Comparison of ENCODE assay signal across 1 cellular context in genomic region chr12:110035534-110036104, GRCh38.
TF ChIP-seq lines count a peak whose summit lies in the region.

No MANE protein-coding gene starts in this region.

TF ChIP-seq in HepG2, 621 proteins besides CTCF, POLR2A, EP300 and RAD21 (continued from another document and continues in another):
- TF ChIP-seq, protein P1, sequence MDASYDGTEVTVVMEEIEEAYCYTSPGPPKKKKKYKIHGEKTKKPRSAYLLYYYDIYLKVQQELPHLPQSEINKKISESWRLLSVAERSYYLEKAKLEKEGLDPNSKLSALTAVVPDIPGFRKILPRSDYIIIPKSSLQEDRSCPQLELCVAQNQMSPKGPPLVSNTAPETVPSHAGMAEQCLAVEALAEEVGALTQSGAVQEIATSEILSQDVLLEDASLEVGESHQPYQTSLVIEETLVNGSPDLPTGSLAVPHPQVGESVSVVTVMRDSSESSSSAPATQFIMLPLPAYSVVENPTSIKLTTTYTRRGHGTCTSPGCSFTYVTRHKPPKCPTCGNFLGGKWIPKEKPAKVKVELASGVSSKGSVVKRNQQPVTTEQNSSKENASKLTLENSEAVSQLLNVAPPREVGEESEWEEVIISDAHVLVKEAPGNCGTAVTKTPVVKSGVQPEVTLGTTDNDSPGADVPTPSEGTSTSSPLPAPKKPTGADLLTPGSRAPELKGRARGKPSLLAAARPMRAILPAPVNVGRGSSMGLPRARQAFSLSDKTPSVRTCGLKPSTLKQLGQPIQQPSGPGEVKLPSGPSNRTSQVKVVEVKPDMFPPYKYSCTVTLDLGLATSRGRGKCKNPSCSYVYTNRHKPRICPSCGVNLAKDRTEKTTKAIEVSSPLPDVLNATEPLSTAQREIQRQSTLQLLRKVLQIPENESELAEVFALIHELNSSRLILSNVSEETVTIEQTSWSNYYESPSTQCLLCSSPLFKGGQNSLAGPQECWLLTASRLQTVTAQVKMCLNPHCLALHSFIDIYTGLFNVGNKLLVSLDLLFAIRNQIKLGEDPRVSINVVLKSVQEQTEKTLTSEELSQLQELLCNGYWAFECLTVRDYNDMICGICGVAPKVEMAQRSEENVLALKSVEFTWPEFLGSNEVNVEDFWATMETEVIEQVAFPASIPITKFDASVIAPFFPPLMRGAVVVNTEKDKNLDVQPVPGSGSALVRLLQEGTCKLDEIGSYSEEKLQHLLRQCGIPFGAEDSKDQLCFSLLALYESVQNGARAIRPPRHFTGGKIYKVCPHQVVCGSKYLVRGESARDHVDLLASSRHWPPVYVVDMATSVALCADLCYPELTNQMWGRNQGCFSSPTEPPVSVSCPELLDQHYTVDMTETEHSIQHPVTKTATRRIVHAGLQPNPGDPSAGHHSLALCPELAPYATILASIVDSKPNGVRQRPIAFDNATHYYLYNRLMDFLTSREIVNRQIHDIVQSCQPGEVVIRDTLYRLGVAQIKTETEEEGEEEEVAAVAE (CRISPR knock-in tag; IDR thresholded peaks at IDR 0.05; ENCODE audit: borderline replicate concordance), result no peak
- TF ChIP-seq SIX1 (CRISPR knock-in tag; IDR thresholded peaks at IDR 0.05; ENCODE audit: borderline replicate concordance), result no peak; the same call in 1 of the 2 replicates
- TF ChIP-seq, protein P2, sequence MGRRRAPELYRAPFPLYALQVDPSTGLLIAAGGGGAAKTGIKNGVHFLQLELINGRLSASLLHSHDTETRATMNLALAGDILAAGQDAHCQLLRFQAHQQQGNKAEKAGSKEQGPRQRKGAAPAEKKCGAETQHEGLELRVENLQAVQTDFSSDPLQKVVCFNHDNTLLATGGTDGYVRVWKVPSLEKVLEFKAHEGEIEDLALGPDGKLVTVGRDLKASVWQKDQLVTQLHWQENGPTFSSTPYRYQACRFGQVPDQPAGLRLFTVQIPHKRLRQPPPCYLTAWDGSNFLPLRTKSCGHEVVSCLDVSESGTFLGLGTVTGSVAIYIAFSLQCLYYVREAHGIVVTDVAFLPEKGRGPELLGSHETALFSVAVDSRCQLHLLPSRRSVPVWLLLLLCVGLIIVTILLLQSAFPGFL (CRISPR knock-in tag; IDR thresholded peaks at IDR 0.05), result no peak
- TF ChIP-seq, protein P3, sequence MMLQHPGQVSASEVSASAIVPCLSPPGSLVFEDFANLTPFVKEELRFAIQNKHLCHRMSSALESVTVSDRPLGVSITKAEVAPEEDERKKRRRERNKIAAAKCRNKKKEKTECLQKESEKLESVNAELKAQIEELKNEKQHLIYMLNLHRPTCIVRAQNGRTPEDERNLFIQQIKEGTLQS (CRISPR knock-in tag; IDR thresholded peaks at IDR 0.05), result no peak
- TF ChIP-seq ZNF598 (CRISPR knock-in tag; IDR thresholded peaks at IDR 0.05; ENCODE audit: borderline replicate concordance), result no peak
- TF ChIP-seq NFIB (CRISPR knock-in tag; IDR thresholded peaks at IDR 0.05; ENCODE audit: borderline replicate concordance), result no peak
- no peak; the same call in 1 of the 2 replicates for TF ChIP-seq GFI1 (CRISPR knock-in tag; IDR thresholded peaks at IDR 0.05; ENCODE audit: borderline replicate concordance)
- no peak for TF ChIP-seq GLI4 (CRISPR knock-in tag; IDR thresholded peaks at IDR 0.05; ENCODE audit: borderline replicate concordance)
- no peak for TF ChIP-seq REXO4 (CRISPR knock-in tag; IDR thresholded peaks at IDR 0.05; ENCODE audit: borderline replicate concordance)
- no peak for TF ChIP-seq MEIS1 (CRISPR knock-in tag; IDR thresholded peaks at IDR 0.05; ENCODE audit: borderline replicate concordance)
- TF ChIP-seq TARDBP (CRISPR knock-in tag; IDR thresholded peaks at IDR 0.05), result peak; percentile 58; the same call in 1 of the 2 replicates
- peak; percentile 57 for TF ChIP-seq FOSL2 (CRISPR knock-in tag; IDR thresholded peaks at IDR 0.05)
- TF ChIP-seq NCOA5 (CRISPR knock-in tag; IDR thresholded peaks at IDR 0.05), result no peak
- peak; percentile 37; the same call in 1 of the 2 replicates for TF ChIP-seq ZNF414 (CRISPR knock-in tag; IDR thresholded peaks at IDR 0.05)
- no peak for TF ChIP-seq ZSCAN20 (CRISPR knock-in tag; IDR thresholded peaks at IDR 0.05; ENCODE audit: borderline replicate concordance)
- TF ChIP-seq, protein P4, sequence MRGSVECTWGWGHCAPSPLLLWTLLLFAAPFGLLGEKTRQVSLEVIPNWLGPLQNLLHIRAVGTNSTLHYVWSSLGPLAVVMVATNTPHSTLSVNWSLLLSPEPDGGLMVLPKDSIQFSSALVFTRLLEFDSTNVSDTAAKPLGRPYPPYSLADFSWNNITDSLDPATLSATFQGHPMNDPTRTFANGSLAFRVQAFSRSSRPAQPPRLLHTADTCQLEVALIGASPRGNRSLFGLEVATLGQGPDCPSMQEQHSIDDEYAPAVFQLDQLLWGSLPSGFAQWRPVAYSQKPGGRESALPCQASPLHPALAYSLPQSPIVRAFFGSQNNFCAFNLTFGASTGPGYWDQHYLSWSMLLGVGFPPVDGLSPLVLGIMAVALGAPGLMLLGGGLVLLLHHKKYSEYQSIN (CRISPR knock-in tag; IDR thresholded peaks at IDR 0.05; ENCODE audit: borderline replicate concordance), result no peak
- TF ChIP-seq, protein P5, sequence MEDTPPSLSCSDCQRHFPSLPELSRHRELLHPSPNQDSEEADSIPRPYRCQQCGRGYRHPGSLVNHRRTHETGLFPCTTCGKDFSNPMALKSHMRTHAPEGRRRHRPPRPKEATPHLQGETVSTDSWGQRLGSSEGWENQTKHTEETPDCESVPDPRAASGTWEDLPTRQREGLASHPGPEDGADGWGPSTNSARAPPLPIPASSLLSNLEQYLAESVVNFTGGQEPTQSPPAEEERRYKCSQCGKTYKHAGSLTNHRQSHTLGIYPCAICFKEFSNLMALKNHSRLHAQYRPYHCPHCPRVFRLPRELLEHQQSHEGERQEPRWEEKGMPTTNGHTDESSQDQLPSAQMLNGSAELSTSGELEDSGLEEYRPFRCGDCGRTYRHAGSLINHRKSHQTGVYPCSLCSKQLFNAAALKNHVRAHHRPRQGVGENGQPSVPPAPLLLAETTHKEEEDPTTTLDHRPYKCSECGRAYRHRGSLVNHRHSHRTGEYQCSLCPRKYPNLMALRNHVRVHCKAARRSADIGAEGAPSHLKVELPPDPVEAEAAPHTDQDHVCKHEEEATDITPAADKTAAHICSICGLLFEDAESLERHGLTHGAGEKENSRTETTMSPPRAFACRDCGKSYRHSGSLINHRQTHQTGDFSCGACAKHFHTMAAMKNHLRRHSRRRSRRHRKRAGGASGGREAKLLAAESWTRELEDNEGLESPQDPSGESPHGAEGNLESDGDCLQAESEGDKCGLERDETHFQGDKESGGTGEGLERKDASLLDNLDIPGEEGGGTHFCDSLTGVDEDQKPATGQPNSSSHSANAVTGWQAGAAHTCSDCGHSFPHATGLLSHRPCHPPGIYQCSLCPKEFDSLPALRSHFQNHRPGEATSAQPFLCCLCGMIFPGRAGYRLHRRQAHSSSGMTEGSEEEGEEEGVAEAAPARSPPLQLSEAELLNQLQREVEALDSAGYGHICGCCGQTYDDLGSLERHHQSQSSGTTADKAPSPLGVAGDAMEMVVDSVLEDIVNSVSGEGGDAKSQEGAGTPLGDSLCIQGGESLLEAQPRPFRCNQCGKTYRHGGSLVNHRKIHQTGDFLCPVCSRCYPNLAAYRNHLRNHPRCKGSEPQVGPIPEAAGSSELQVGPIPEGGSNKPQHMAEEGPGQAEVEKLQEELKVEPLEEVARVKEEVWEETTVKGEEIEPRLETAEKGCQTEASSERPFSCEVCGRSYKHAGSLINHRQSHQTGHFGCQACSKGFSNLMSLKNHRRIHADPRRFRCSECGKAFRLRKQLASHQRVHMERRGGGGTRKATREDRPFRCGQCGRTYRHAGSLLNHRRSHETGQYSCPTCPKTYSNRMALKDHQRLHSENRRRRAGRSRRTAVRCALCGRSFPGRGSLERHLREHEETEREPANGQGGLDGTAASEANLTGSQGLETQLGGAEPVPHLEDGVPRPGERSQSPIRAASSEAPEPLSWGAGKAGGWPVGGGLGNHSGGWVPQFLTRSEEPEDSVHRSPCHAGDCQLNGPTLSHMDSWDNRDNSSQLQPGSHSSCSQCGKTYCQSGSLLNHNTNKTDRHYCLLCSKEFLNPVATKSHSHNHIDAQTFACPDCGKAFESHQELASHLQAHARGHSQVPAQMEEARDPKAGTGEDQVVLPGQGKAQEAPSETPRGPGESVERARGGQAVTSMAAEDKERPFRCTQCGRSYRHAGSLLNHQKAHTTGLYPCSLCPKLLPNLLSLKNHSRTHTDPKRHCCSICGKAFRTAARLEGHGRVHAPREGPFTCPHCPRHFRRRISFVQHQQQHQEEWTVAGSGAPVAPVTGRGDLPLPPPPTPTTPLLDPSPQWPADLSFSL (CRISPR knock-in tag; IDR thresholded peaks at IDR 0.05), result peak; percentile 86
- no peak for TF ChIP-seq ZNF589 (CRISPR knock-in tag; conservative IDR thresholded peaks at IDR 0.05)
- no peak for TF ChIP-seq ZBTB1 (CRISPR knock-in tag; IDR thresholded peaks at IDR 0.05; ENCODE audit: borderline replicate concordance)
- TF ChIP-seq PAWR (CRISPR knock-in tag; IDR thresholded peaks at IDR 0.05; ENCODE audit: borderline replicate concordance), result no peak
- no peak for TF ChIP-seq GPN1 (CRISPR knock-in tag; IDR thresholded peaks at IDR 0.05; ENCODE audit: borderline replicate concordance)
- no peak for TF ChIP-seq ZNF20 (CRISPR knock-in tag; IDR thresholded peaks at IDR 0.05)
- TF ChIP-seq RFXANK (CRISPR knock-in tag; IDR thresholded peaks at IDR 0.05), result no peak
- no peak for TF ChIP-seq SYNCRIP (IDR thresholded peaks at IDR 0.05; ENCODE audit: insufficient read depth, low read depth, low read length)
- TF ChIP-seq TERF1 (CRISPR knock-in tag; IDR thresholded peaks at IDR 0.05), result no peak
- TF ChIP-seq HCFC1 (IDR thresholded peaks at IDR 0.05; ENCODE audit: low read depth, low read length), result no peak
- TF ChIP-seq, protein P6, sequence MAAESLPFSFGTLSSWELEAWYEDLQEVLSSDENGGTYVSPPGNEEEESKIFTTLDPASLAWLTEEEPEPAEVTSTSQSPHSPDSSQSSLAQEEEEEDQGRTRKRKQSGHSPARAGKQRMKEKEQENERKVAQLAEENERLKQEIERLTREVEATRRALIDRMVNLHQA (CRISPR knock-in tag; IDR thresholded peaks at IDR 0.05), result no peak
- peak; percentile 58 for TF ChIP-seq TEAD3 (CRISPR knock-in tag; optimal IDR thresholded peaks at IDR 0.05; ENCODE audit: borderline replicate concordance)
- TF ChIP-seq, protein P7, sequence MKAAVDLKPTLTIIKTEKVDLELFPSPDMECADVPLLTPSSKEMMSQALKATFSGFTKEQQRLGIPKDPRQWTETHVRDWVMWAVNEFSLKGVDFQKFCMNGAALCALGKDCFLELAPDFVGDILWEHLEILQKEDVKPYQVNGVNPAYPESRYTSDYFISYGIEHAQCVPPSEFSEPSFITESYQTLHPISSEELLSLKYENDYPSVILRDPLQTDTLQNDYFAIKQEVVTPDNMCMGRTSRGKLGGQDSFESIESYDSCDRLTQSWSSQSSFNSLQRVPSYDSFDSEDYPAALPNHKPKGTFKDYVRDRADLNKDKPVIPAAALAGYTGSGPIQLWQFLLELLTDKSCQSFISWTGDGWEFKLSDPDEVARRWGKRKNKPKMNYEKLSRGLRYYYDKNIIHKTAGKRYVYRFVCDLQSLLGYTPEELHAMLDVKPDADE (CRISPR knock-in tag; IDR thresholded peaks at IDR 0.05), result no peak
- TF ChIP-seq POLR2AphosphoS2 (IDR thresholded peaks at IDR 0.05; ENCODE audit: low read depth, low read length), result no peak
- no peak for TF ChIP-seq ZNF768 (CRISPR knock-in tag; IDR thresholded peaks at IDR 0.05)
- 0 out of 2 replicates have a peak, but pooled peaks have one; percentile 12 for TF ChIP-seq HHEX (CRISPR knock-in tag; IDR thresholded peaks at IDR 0.05)
- 0 out of 2 replicates have a peak, but pooled peaks have one; percentile 45 for TF ChIP-seq MZF1 (CRISPR knock-in tag; IDR thresholded peaks at IDR 0.05; ENCODE audit: borderline replicate concordance)
- TF ChIP-seq AGO1 (IDR thresholded peaks at IDR 0.05; ENCODE audit: low read depth, low read length, poor library complexity, severe bottlenecking), result no peak
- TF ChIP-seq ZSCAN31 (CRISPR knock-in tag; IDR thresholded peaks at IDR 0.05; ENCODE audit: low read depth), result no peak
- TF ChIP-seq, protein P8, sequence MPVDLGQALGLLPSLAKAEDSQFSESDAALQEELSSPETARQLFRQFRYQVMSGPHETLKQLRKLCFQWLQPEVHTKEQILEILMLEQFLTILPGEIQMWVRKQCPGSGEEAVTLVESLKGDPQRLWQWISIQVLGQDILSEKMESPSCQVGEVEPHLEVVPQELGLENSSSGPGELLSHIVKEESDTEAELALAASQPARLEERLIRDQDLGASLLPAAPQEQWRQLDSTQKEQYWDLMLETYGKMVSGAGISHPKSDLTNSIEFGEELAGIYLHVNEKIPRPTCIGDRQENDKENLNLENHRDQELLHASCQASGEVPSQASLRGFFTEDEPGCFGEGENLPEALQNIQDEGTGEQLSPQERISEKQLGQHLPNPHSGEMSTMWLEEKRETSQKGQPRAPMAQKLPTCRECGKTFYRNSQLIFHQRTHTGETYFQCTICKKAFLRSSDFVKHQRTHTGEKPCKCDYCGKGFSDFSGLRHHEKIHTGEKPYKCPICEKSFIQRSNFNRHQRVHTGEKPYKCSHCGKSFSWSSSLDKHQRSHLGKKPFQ (CRISPR knock-in tag; IDR thresholded peaks at IDR 0.05; ENCODE audit: insufficient replicate concordance), result peak; percentile 90
- no peak for TF ChIP-seq ZNF230 (CRISPR knock-in tag; IDR thresholded peaks at IDR 0.05)
- TF ChIP-seq, protein P9, sequence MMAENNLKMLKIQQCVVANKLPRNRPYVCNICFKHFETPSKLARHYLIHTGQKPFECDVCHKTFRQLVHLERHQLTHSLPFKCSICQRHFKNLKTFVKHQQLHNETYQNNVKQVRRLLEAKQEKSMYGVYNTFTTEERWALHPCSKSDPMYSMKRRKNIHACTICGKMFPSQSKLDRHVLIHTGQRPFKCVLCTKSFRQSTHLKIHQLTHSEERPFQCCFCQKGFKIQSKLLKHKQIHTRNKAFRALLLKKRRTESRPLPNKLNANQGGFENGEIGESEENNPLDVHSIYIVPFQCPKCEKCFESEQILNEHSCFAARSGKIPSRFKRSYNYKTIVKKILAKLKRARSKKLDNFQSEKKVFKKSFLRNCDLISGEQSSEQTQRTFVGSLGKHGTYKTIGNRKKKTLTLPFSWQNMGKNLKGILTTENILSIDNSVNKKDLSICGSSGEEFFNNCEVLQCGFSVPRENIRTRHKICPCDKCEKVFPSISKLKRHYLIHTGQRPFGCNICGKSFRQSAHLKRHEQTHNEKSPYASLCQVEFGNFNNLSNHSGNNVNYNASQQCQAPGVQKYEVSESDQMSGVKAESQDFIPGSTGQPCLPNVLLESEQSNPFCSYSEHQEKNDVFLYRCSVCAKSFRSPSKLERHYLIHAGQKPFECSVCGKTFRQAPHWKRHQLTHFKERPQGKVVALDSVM (CRISPR knock-in tag; IDR thresholded peaks at IDR 0.05), result peak; percentile 83
- no peak for TF ChIP-seq SNAI1 (CRISPR knock-in tag; IDR thresholded peaks at IDR 0.05; ENCODE audit: borderline replicate concordance)
- no peak for TF ChIP-seq RAD51 (IDR thresholded peaks at IDR 0.05; ENCODE audit: borderline replicate concordance)
